18 cellular contexts compared by ENCODE assay signal in genomic region chr13:74077375-74077774, GRCh38. TPM values are rescaled to one million over a fixed set of nuclear protein-coding genes. Genes with fewer than 3 reads are reported as not detected.
DNase-seq lines count a peak whose midpoint lies in the region; ATAC-seq and TF ChIP-seq lines count a peak whose summit lies in the region.
"Had no signal": no experiment of that assay in that cellular context is flagged by ENCODE, and none has a peak within 500 bp of the region (broad histone marks: within the 10 kb centered on the region; RNA-seq: fewer than 3 reads in every experiment).

No MANE protein-coding gene starts in this region.

- TF ChIP-seq CTCF in OCI-LY7 (conservative IDR thresholded peaks at IDR 0.05; ENCODE audit: low read length): no peak
- no peak for TF ChIP-seq CTCF in mesothelial cell of epicardium (IDR thresholded peaks at IDR 0.05; ENCODE audit: unreplicated experiment)
- no peak for TF ChIP-seq CTCF in chondrocyte (IDR thresholded peaks at IDR 0.05)

- TF ChIP-seq POLR2A in GM18505 (IDR thresholded peaks at IDR 0.05; ENCODE audit: borderline replicate concordance, extremely low read depth, insufficient read depth, insufficient read length): no peak

- H3K9me2 ChIP-seq in OCI-LY7 (ENCODE audit: insufficient read depth, low read length): no peaks in the 10 kb centered on the region

- no peak for DNase-seq in activated naive CD4-positive, alpha-beta T cell treated with anti-CD3 and anti-CD28 coated beads, Interleukin-2, amount 50 U/mL, for 16 hours
- no peak for DNase-seq in OCI-LY7 (ENCODE audit: low spot score)
- DNase-seq in mesothelial cell of epicardium (ENCODE audit: low spot score in 2 of 2, unreplicated experiment in 2 of 2): no peak
- no peak for DNase-seq in chondrocyte (ENCODE audit: low spot score)
- DNase-seq in A172 (ENCODE audit: low spot score): no peak
- DNase-seq: H7, KG1, NCI-H1048, NCI-H146, NCI-H2081, NCI-H82 had no signal

- H3K9me3 Mint-ChIP-seq in activated naive CD4-positive, alpha-beta T cell treated with anti-CD3 and anti-CD28 coated beads, Interleukin-2, amount 50 U/mL, for 24 hours: no peaks in the 10 kb centered on the region
- H3K9me3 Mint-ChIP-seq in mesothelial cell of epicardium: peaks cover 4% of the 10 kb centered on the region
- no peaks in the 10 kb centered on the region for H3K9me3 Mint-ChIP-seq in chondrocyte (ENCODE audit: low read depth)

- POLR2A ChIA-PET in OCI-LY7 (lab: Charles Lee): no interaction called here

- H3K36me3 Mint-ChIP-seq in activated naive CD4-positive, alpha-beta T cell treated with anti-CD3 and anti-CD28 coated beads, Interleukin-2, amount 50 U/mL, for 24 hours: peaks cover 7% of the 10 kb centered on the region
- H3K36me3 Mint-ChIP-seq in mesothelial cell of epicardium: peaks cover 5% of the 10 kb centered on the region
- H3K36me3 Mint-ChIP-seq in chondrocyte (ENCODE audit: low read depth): no peaks in the 10 kb centered on the region

- CTCF ChIA-PET in OCI-LY7 (lab: Charles Lee; ENCODE audit: unreplicated experiment): no interaction called here

- H3K9me3 ChIP-seq in OCI-LY7 (ENCODE audit: low read length): peaks cover 3% of the 10 kb centered on the region; the same call in 1 of the 2 replicates
- H3K9me3 ChIP-seq in stomach smooth muscle (ENCODE audit: control insufficient read depth in 2 of 2, low read length in 2 of 2): no peaks in the 10 kb centered on the region
- H3K9me3 ChIP-seq: A549 had no signal

- intact Hi-C loops in OCI-LY7 (cut with micrococcal nuclease; ENCODE audit: unreplicated experiment): no loop called here

- H3K4me3 ChIP-seq in OCI-LY7 (ENCODE audit: low read depth, low read length, poor library complexity, severe bottlenecking): no peak overlapping the region
- H3K4me3 ChIP-seq in stomach smooth muscle (ENCODE audit: low read length in 2 of 2): peak overlapping the region in 1 of 2 donors; percentile 31
- H3K4me3 ChIP-seq: A549; BLaER1 treated with 17β-estradiol and CSF1 and Interleukin-3, amounts not matched to agents 10 nM and 100 nM had no signal

- peaks cover 51% of the 10 kb centered on the region for H3K4me1 ChIP-seq in OCI-LY7 (ENCODE audit: insufficient read depth, low read length, poor library complexity, severe bottlenecking)
- H3K4me1 ChIP-seq in stomach smooth muscle (ENCODE audit: control insufficient read depth, insufficient read depth, low read length): peaks cover 4% of the 10 kb centered on the region
- H3K4me1 ChIP-seq: A549 had no signal

- H2AFZ ChIP-seq in OCI-LY7 (ENCODE audit: low read length): no peak overlapping the region

- no peak overlapping the region for H3K4me3 Mint-ChIP-seq in activated naive CD4-positive, alpha-beta T cell treated with anti-CD3 and anti-CD28 coated beads, Interleukin-2, amount 50 U/mL, for 24 hours
- no peak overlapping the region for H3K4me3 Mint-ChIP-seq in mesothelial cell of epicardium
- H3K4me3 Mint-ChIP-seq in chondrocyte (ENCODE audit: unreplicated experiment): no peak overlapping the region

- H3K36me3 ChIP-seq in OCI-LY7 (ENCODE audit: insufficient read depth, low read length) (peaks cover 18% of the 10 kb centered on the region; the same call in 1 of the 2 replicates), stomach smooth muscle (ENCODE audit: control insufficient read depth in 2 of 2, insufficient read depth in 2 of 2, low read length in 2 of 2) (no peaks in the 10 kb centered on the region)

- no peaks in the 10 kb centered on the region for H3K27me3 Mint-ChIP-seq in activated naive CD4-positive, alpha-beta T cell treated with anti-CD3 and anti-CD28 coated beads, Interleukin-2, amount 50 U/mL, for 24 hours
- H3K27me3 Mint-ChIP-seq in mesothelial cell of epicardium (ENCODE audit: low read depth): no peaks in the 10 kb centered on the region
- no peaks in the 10 kb centered on the region for H3K27me3 Mint-ChIP-seq in chondrocyte (ENCODE audit: low read depth)

- no peak for ATAC-seq in GM18505 (IDR thresholded peaks at IDR 0.05; ENCODE audit: unreplicated experiment)
- ATAC-seq: A549, HepG2, Panc1 had no signal

- H3K4me2 ChIP-seq in OCI-LY7 (ENCODE audit: low read length): peak overlapping the region; percentile 24; the same call in 1 of the 2 replicates
- H3K4me2 ChIP-seq: A549 had no signal

- H3K27ac Mint-ChIP-seq in activated naive CD4-positive, alpha-beta T cell treated with anti-CD3 and anti-CD28 coated beads, Interleukin-2, amount 50 U/mL, for 24 hours: peak overlapping the region; percentile 68
- peak overlapping the region; percentile 76 for H3K27ac Mint-ChIP-seq in mesothelial cell of epicardium
- H3K27ac Mint-ChIP-seq in chondrocyte (ENCODE audit: unreplicated experiment): no peak overlapping the region

- H3K27ac ChIP-seq in OCI-LY7 (ENCODE audit: low read depth, low read length, poor library complexity, severe bottlenecking) (no peak overlapping the region), stomach smooth muscle (ENCODE audit: low read length) (peak overlapping the region; percentile 46)
- H3K27ac ChIP-seq: A549; BLaER1 treated with 17β-estradiol and CSF1 and Interleukin-3, amounts not matched to agents 10 nM and 100 nM had no signal

- H3K4me1 Mint-ChIP-seq in activated naive CD4-positive, alpha-beta T cell treated with anti-CD3 and anti-CD28 coated beads, Interleukin-2, amount 50 U/mL, for 24 hours: peaks cover 84% of the 10 kb centered on the region
- peaks cover 33% of the 10 kb centered on the region for H3K4me1 Mint-ChIP-seq in mesothelial cell of epicardium
- peaks cover 46% of the 10 kb centered on the region for H3K4me1 Mint-ChIP-seq in chondrocyte (ENCODE audit: low read depth)

- no peak overlapping the region for H3K9ac ChIP-seq in stomach smooth muscle (ENCODE audit: low read length in 2 of 2)
- H3K9ac ChIP-seq: BLaER1 treated with 17β-estradiol and CSF1 and Interleukin-3, amounts not matched to agents 10 nM and 100 nM had no signal

- no TSS peak for BruUV-seq in OCI-LY7 (replicated peaks; lab: Mats Ljungman, UMichigan)

- no peaks in the 10 kb centered on the region for H3K27me3 ChIP-seq in stomach smooth muscle (ENCODE audit: control insufficient read depth in 1 of 2, insufficient read depth in 2 of 2, low read length in 2 of 2)
- H3K27me3 ChIP-seq: BLaER1 treated with 17β-estradiol and CSF1 and Interleukin-3, amounts not matched to agents 10 nM and 100 nM had no signal

- peaks cover 61% of the 10 kb centered on the region; the same call in 1 of the 2 replicates for H3K79me2 ChIP-seq in OCI-LY7 (ENCODE audit: insufficient read depth, low read depth, low read length)

- no peaks in the 10 kb centered on the region for H4K20me1 ChIP-seq in OCI-LY7 (ENCODE audit: insufficient read depth, low read length)
- H4K20me1 ChIP-seq: BLaER1 treated with 17β-estradiol and CSF1 and Interleukin-3, amounts not matched to agents 10 nM and 100 nM had no signal

RNA-seq across cellular contexts. Expression of gene KLF12, which starts 56.8 kb away (rescaled TPM):
- 13.3 and 14.3 TPM in 2 replicates for total RNA-seq in OCI-LY7 (2014; rRNA removed; shearing (Covaris generic))
- total RNA-seq in OCI-LY7 (2022) (40.1 and 41.9 TPM in 2 replicates), mesothelial cell of epicardium (29.4 to 33.9 TPM (median 31.0 TPM) in 3 replicates), chondrocyte (25.2 to 29.0 TPM (median 28.4 TPM) in 3 replicates)
- 5.5 and 6.8 TPM in 2 replicates for total RNA-seq in A172 (2014; rRNA removed; shearing (Covaris generic))
